Comparison of ENCODE assay signal across 9 cellular contexts in the genomic region with DNA sequence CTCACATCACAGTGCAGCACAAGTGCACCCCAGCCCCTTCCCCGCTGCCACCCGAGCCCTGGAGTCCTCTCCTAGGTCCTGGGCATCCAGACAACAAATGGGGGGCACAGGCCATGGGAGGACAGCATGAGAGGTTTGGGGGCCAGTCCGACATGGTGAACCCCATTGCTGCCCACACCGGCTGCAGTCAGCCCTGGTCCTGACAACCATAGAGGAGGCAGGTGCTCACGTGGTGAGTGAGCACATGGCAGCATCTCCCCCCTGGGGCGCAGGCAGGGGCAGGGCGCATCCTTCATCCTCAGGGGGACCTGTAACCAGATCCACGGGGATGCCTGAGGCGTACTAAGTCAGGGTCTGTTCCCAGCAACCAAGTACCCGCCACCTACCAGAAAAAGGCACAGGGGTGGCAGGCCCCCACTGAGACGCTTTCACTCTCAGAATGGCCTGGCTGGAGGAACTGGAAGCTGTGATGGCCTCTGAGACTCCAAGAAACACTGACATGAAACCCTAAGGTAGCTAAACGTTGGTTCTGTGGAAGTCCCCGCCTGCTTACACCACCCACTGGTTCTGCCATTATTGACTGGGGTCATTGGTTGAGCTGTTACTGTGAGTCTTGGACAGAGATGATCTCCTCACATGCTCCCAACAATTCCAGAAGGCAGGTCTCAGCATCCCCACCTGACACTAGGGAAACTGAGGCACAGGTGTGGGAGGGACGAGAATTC. TPM values are rescaled to one million over a fixed set of nuclear protein-coding genes. Genes with fewer than 3 reads are reported as not detected.
DNase-seq lines count a peak whose midpoint lies in the region; ATAC-seq and TF ChIP-seq lines count a peak whose summit lies in the region.
"Had no signal": no experiment of that assay in that cellular context is flagged by ENCODE, and none has a peak within 500 bp of the region (broad histone marks: within the 10 kb centered on the region; RNA-seq: fewer than 3 reads in every experiment).

No MANE protein-coding gene starts in this region.

- DNase-seq in stimulated activated CD4-positive, alpha-beta T cell treated with anti-CD3 and anti-CD28 coated beads, Interleukin-4, amount 100 ng/mL, for 24 hours, result peak; percentile 27
- no peak for DNase-seq in stimulated activated CD4-positive, alpha-beta T cell treated with anti-CD3 and anti-CD28 coated beads, Interleukin-4, amount 100 ng/mL, for 4 hours
- no peak for DNase-seq in activated T-cell treated with anti-CD3 and anti-CD28 coated beads, Interleukin-2, amount 50 U/mL, for 4 hours
- DNase-seq in HK-2 (ENCODE audit: unreplicated experiment) (no peak), COLO829 (ENCODE audit: low spot score) (no peak), BE2C (no peak), AG20443 (ENCODE audit: low spot score) (no peak)
- DNase-seq: NCI-H2171 had no signal

- H3K4me3 Mint-ChIP-seq in activated T-cell treated with anti-CD3 and anti-CD28 coated beads, Interleukin-2, amount 50 U/mL, for 4 hours, result peak overlapping the region; percentile 67

- H3K36me3 Mint-ChIP-seq in activated T-cell treated with anti-CD3 and anti-CD28 coated beads, Interleukin-2, amount 50 U/mL, for 4 hours (ENCODE audit: insufficient read depth), result no peaks in the 10 kb centered on the region

- no peak overlapping the region for H3K4me3 ChIP-seq in BE2C (ENCODE audit: low read depth, low read length)

- H3K4me1 ChIP-seq in BE2C, result no peaks in the 10 kb centered on the region; the same call in 1 of the 2 replicates

- no peaks in the 10 kb centered on the region for H3K9me3 Mint-ChIP-seq in activated T-cell treated with anti-CD3 and anti-CD28 coated beads, Interleukin-2, amount 50 U/mL, for 4 hours

- H3K27me3 Mint-ChIP-seq in activated T-cell treated with anti-CD3 and anti-CD28 coated beads, Interleukin-2, amount 50 U/mL, for 4 hours (ENCODE audit: low read depth), result peaks cover 4% of the 10 kb centered on the region

- TF ChIP-seq CTCF in BE2C (IDR thresholded peaks at IDR 0.05; ENCODE audit: low read depth, low read length), result no peak

- H3K36me3 ChIP-seq in BE2C, result no peaks in the 10 kb centered on the region

- no peaks in the 10 kb centered on the region for H3K27me3 ChIP-seq in layer of hippocampus (ENCODE audit: control insufficient read depth, insufficient read depth, low read length)
- peaks cover 13% of the 10 kb centered on the region for H3K27me3 ChIP-seq in BE2C

- no peaks in the 10 kb centered on the region for H3K9me3 ChIP-seq in BE2C

- ATAC-seq in activated T-cell treated with anti-CD3 and anti-CD28 coated beads, Interleukin-2, amount 50 U/mL, for 4 hours, result no peak

- H3K27ac ChIP-seq in layer of hippocampus (ENCODE audit: low read depth, low read length), result peak overlapping the region; percentile 70

- peaks cover 76% of the 10 kb centered on the region for H3K4me1 Mint-ChIP-seq in activated T-cell treated with anti-CD3 and anti-CD28 coated beads, Interleukin-2, amount 50 U/mL, for 4 hours (ENCODE audit: low read depth)

RNA-seq across cellular contexts. Expression of a gene that starts 6.5 kb away (rescaled TPM):
- total RNA-seq in activated T-cell treated with anti-CD3 and anti-CD28 coated beads, Interleukin-2, amount 50 U/mL, for 4 hours, result 10 to 100 TPM in 1 of 3 donors, 1 to 10 TPM in 2; 7.0 to 10.1 (median 7.1) TPM
- polyA plus RNA-seq in BE2C (2012; ENCODE audit: insufficient read depth, insufficient read length, low read depth), result 2.3 TPM

RNA-seq across cellular contexts. Expression of a gene that starts 6.8 kb away (rescaled TPM):
- total RNA-seq in activated T-cell treated with anti-CD3 and anti-CD28 coated beads, Interleukin-2, amount 50 U/mL, for 4 hours, result not detected
- 0.54 TPM for polyA plus RNA-seq in BE2C (2012; ENCODE audit: insufficient read depth, insufficient read length, low read depth)

RNA-seq across cellular contexts. Expression of a gene that starts 57.0 kb away (rescaled TPM):
- total RNA-seq in activated T-cell treated with anti-CD3 and anti-CD28 coated beads, Interleukin-2, amount 50 U/mL, for 4 hours, result 100 to 1,000 TPM in 1 of 3 donors, 10 to 100 TPM in 2; 96.7 to 105 (median 97.4) TPM
- polyA plus RNA-seq in BE2C (2012; ENCODE audit: insufficient read depth, insufficient read length, low read depth), result 49.0 TPM
